1 cellular context compared by ENCODE assay signal in the genomic region with DNA sequence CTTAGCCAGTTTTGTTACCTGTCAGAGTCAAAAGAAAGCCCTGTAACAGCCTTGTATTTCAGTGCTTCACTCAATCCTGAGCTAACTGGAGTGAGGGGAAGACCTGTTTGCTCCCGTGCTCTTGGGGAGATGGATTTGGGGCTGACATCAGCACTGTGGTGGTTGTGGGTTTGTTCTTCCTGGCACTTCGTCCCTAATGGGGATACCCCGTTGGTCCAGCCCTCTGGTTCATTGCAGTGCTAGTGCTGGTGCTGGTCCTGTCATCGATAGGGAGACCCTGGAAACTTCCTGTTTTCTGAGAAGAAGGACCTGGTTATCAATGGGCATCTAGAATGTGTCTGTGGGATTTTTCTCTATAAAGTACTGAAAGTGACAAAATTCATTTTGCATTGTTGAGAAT.
TF ChIP-seq lines count a peak whose summit lies in the region.

No MANE protein-coding gene starts in this region.

TF ChIP-seq in GM23338, 12 proteins besides CTCF, POLR2A, EP300 and RAD21 (continued from another document):
- TF ChIP-seq, protein P1, sequence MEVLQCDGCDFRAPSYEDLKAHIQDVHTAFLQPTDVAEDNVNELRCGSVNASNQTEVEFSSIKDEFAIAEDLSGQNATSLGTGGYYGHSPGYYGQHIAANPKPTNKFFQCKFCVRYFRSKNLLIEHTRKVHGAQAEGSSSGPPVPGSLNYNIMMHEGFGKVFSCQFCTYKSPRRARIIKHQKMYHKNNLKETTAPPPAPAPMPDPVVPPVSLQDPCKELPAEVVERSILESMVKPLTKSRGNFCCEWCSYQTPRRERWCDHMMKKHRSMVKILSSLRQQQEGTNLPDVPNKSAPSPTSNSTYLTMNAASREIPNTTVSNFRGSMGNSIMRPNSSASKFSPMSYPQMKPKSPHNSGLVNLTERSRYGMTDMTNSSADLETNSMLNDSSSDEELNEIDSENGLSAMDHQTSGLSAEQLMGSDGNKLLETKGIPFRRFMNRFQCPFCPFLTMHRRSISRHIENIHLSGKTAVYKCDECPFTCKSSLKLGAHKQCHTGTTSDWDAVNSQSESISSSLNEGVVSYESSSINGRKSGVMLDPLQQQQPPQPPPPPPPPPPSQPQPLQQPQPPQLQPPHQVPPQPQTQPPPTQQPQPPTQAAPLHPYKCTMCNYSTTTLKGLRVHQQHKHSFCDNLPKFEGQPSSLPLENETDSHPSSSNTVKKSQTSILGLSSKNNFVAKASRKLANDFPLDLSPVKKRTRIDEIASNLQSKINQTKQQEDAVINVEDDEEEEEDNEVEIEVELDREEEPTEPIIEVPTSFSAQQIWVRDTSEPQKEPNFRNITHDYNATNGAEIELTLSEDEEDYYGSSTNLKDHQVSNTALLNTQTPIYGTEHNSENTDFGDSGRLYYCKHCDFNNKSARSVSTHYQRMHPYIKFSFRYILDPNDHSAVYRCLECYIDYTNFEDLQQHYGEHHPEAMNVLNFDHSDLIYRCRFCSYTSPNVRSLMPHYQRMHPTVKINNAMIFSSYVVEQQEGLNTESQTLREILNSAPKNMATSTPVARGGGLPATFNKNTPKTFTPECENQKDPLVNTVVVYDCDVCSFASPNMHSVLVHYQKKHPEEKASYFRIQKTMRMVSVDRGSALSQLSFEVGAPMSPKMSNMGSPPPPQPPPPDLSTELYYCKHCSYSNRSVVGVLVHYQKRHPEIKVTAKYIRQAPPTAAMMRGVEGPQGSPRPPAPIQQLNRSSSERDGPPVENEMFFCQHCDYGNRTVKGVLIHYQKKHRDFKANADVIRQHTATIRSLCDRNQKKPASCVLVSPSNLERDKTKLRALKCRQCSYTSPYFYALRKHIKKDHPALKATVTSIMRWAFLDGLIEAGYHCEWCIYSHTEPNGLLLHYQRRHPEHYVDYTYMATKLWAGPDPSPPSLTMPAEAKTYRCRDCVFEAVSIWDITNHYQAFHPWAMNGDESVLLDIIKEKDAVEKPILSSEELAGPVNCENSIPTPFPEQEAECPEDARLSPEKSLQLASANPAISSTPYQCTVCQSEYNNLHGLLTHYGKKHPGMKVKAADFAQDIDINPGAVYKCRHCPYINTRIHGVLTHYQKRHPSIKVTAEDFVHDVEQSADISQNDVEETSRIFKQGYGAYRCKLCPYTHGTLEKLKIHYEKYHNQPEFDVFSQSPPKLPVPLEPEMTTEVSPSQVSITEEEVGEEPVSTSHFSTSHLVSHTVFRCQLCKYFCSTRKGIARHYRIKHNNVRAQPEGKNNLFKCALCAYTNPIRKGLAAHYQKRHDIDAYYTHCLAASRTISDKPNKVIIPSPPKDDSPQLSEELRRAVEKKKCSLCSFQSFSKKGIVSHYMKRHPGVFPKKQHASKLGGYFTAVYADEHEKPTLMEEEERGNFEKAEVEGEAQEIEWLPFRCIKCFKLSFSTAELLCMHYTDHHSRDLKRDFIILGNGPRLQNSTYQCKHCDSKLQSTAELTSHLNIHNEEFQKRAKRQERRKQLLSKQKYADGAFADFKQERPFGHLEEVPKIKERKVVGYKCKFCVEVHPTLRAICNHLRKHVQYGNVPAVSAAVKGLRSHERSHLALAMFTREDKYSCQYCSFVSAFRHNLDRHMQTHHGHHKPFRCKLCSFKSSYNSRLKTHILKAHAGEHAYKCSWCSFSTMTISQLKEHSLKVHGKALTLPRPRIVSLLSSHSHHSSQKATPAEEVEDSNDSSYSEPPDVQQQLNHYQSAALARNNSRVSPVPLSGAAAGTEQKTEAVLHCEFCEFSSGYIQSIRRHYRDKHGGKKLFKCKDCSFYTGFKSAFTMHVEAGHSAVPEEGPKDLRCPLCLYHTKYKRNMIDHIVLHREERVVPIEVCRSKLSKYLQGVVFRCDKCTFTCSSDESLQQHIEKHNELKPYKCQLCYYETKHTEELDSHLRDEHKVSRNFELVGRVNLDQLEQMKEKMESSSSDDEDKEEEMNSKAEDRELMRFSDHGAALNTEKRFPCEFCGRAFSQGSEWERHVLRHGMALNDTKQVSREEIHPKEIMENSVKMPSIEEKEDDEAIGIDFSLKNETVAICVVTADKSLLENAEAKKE (CRISPR knock-in tag; IDR thresholded peaks at IDR 0.05), result no peak
- no peak for TF ChIP-seq EZH2 (IDR thresholded peaks at IDR 0.05; ENCODE audit: low read depth, unreplicated experiment)
